Comparison of ENCODE assay signal across 1 cellular context in the genomic region with DNA sequence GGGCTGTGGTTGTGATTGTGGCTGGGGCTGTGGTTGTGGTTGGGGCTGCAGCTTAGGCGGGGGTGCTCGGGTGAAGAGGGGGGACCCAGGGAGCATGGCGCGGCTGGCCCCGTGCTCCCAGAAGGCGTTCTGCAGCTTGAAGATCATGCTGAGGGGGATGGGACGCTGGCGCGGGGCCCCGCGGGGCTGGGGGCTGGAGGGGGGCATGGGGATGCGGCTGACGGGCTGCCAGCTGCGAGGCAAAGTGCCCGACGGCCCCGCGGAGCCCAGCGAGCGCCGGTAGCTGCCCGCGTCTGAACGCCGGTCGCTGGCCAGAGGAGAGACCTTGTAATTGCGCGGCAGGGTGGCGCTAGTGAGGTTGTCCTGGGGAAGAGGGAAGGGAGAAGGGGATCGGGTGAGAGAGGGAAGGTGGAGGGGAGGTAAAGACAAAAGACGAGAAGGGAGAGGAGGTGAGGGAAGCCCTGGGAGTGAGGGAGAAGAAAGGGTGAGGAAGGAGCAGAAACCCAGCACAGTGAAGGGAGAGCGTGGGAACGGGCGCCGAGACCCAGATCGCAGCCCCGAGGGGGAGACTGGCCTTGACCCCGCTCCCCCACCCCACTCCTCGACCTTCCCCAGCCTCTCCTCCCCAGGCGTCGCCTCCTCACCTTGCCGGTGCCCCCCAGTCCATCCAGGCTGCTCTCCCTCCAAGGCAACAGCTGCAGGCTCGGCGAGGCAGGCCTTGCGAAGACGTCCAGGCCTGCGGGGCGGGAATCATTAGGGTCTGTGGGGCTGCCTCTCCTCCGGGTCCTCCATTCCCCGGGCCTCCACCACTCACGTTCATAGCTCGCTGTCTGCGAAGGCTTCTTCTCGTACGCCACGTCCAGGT.
TF ChIP-seq lines count a peak whose summit lies in the region.

No MANE protein-coding gene starts in this region.

TF ChIP-seq in neural cell, 6 proteins besides CTCF, POLR2A, EP300 and RAD21:
- TF ChIP-seq, protein P1, sequence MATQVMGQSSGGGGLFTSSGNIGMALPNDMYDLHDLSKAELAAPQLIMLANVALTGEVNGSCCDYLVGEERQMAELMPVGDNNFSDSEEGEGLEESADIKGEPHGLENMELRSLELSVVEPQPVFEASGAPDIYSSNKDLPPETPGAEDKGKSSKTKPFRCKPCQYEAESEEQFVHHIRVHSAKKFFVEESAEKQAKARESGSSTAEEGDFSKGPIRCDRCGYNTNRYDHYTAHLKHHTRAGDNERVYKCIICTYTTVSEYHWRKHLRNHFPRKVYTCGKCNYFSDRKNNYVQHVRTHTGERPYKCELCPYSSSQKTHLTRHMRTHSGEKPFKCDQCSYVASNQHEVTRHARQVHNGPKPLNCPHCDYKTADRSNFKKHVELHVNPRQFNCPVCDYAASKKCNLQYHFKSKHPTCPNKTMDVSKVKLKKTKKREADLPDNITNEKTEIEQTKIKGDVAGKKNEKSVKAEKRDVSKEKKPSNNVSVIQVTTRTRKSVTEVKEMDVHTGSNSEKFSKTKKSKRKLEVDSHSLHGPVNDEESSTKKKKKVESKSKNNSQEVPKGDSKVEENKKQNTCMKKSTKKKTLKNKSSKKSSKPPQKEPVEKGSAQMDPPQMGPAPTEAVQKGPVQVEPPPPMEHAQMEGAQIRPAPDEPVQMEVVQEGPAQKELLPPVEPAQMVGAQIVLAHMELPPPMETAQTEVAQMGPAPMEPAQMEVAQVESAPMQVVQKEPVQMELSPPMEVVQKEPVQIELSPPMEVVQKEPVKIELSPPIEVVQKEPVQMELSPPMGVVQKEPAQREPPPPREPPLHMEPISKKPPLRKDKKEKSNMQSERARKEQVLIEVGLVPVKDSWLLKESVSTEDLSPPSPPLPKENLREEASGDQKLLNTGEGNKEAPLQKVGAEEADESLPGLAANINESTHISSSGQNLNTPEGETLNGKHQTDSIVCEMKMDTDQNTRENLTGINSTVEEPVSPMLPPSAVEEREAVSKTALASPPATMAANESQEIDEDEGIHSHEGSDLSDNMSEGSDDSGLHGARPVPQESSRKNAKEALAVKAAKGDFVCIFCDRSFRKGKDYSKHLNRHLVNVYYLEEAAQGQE (IDR thresholded peaks at IDR 0.05; ENCODE audit: borderline replicate concordance) = no peak
- TF ChIP-seq EZH2 (IDR thresholded peaks at IDR 0.05; ENCODE audit: borderline replicate concordance, insufficient read depth, low read length, poor library complexity, severe bottlenecking) = peak; percentile 8
TF ChIP-seq in neural cell: peak in this region for 1.
